In genomic region chr10:132388901-132389630, GRCh38 we compare ENCODE assay signal across 12 cellular contexts. TPM values are rescaled to one million over a fixed set of nuclear protein-coding genes. Genes with fewer than 3 reads are reported as not detected.
DNase-seq lines count a peak whose midpoint lies in the region; ATAC-seq and TF ChIP-seq lines count a peak whose summit lies in the region.
"Had no signal": no experiment of that assay in that cellular context is flagged by ENCODE, and none has a peak within 500 bp of the region (broad histone marks: within the 10 kb centered on the region; RNA-seq: fewer than 3 reads in every experiment).

No MANE protein-coding gene starts in this region.

- no peaks in the 10 kb centered on the region for H3K9me3 Mint-ChIP-seq in activated CD4-positive, alpha-beta T cell treated with anti-CD3 and anti-CD28 coated beads for 36 hours (ENCODE audit: low read depth)
- peaks cover 8% of the 10 kb centered on the region for H3K9me3 Mint-ChIP-seq in stimulated activated memory B cell treated with anti-CD40 and anti-IgM and Interleukin-4, amounts not matched to agents 10 μg/mL and 1 μg/mL and 100 μg/mL, for 72 hours

- no peaks in the 10 kb centered on the region for H3K36me3 Mint-ChIP-seq in activated CD4-positive, alpha-beta T cell treated with anti-CD3 and anti-CD28 coated beads for 36 hours (ENCODE audit: low read depth)
- no peaks in the 10 kb centered on the region for H3K36me3 Mint-ChIP-seq in stimulated activated memory B cell treated with anti-CD40 and anti-IgM and Interleukin-4, amounts not matched to agents 10 μg/mL and 1 μg/mL and 100 μg/mL, for 72 hours
- H3K36me3 Mint-ChIP-seq: type B pancreatic cell had no signal

- TF ChIP-seq CTCF in left ventricle myocardium inferior (IDR thresholded peaks at IDR 0.05; ENCODE audit: borderline replicate concordance), result no peak

- no peaks in the 10 kb centered on the region for H3K9me3 ChIP-seq in left ventricle myocardium inferior (replicated peaks)
- H3K9me3 ChIP-seq: esophagus squamous epithelium had no signal

- H3K27ac Mint-ChIP-seq in activated CD4-positive, alpha-beta T cell treated with anti-CD3 and anti-CD28 coated beads for 36 hours, result no peak overlapping the region
- H3K27ac Mint-ChIP-seq in stimulated activated memory B cell treated with anti-CD40 and anti-IgM and Interleukin-4, amounts not matched to agents 10 μg/mL and 1 μg/mL and 100 μg/mL, for 72 hours, result peak overlapping the region; percentile 25

- H3K27ac ChIP-seq in left ventricle myocardium inferior (replicated peaks), result no peak overlapping the region
- H3K27ac ChIP-seq: esophagus squamous epithelium had no signal

- no peaks in the 10 kb centered on the region for H3K27me3 Mint-ChIP-seq in activated CD4-positive, alpha-beta T cell treated with anti-CD3 and anti-CD28 coated beads for 36 hours
- H3K27me3 Mint-ChIP-seq in stimulated activated memory B cell treated with anti-CD40 and anti-IgM and Interleukin-4, amounts not matched to agents 10 μg/mL and 1 μg/mL and 100 μg/mL, for 72 hours, result no peaks in the 10 kb centered on the region
- H3K27me3 Mint-ChIP-seq: type B pancreatic cell had no signal

- no peak overlapping the region for H3K4me3 ChIP-seq in left ventricle myocardium inferior
- H3K4me3 ChIP-seq: esophagus squamous epithelium had no signal

- DNase-seq in activated CD4-positive, alpha-beta T cell treated with anti-CD3 and anti-CD28 coated beads for 36 hours, result peak; percentile 62
- no peak for DNase-seq in activated CD4-positive, alpha-beta T cell treated with anti-CD3 and anti-CD28 coated beads for 4 hours
- DNase-seq in NCI-H69 (lab: John Stamatoyannopoulos, UW), result peak; percentile 3
- peak; percentile 32 for DNase-seq in left ventricle myocardium inferior
- no peak for DNase-seq in NCI-H1048 (lab: John Stamatoyannopoulos, UW)
- no peak for DNase-seq in NCI-H1694 treated with DMSO at 0.1 percent for 48 hours (lab: John Stamatoyannopoulos, UW)
- DNase-seq in kidney glomerular epithelial cell (lab: John Stamatoyannopoulos, UW), result no peak
- DNase-seq: esophagus squamous epithelium, mesendoderm, NCI-H446 treated with DMSO at 0.1 percent for 48 hours had no signal

- intact Hi-C loops in activated CD4-positive, alpha-beta T cell treated with anti-CD3 and anti-CD28 coated beads for 36 hours (cut with DNase I, micrococcal nuclease), result loop anchor here (1.0 to 5.0 kb wide), 4 partner anchors 58 to 248 kb away; no protein-coding TSS in a partner anchor
- intact Hi-C loops in left ventricle myocardium inferior (cut with micrococcal nuclease), result no loop called here

- no peaks in the 10 kb centered on the region for H3K36me3 ChIP-seq in left ventricle myocardium inferior
- H3K36me3 ChIP-seq: esophagus squamous epithelium had no signal

- H3K4me3 Mint-ChIP-seq in activated CD4-positive, alpha-beta T cell treated with anti-CD3 and anti-CD28 coated beads for 36 hours, result peak overlapping the region; percentile 28
- no peak overlapping the region for H3K4me3 Mint-ChIP-seq in stimulated activated memory B cell treated with anti-CD40 and anti-IgM and Interleukin-4, amounts not matched to agents 10 μg/mL and 1 μg/mL and 100 μg/mL, for 72 hours
- H3K4me3 Mint-ChIP-seq: type B pancreatic cell had no signal

- peaks cover 10% of the 10 kb centered on the region for H3K27me3 ChIP-seq in left ventricle myocardium inferior (ENCODE audit: low read depth)
- H3K27me3 ChIP-seq: esophagus squamous epithelium had no signal

- POLR2A ChIA-PET in activated CD4-positive, alpha-beta T cell treated with anti-CD3 and anti-CD28 coated beads for 36 hours (lab: Charles Lee), result no interaction called here

- CTCF ChIA-PET in activated CD4-positive, alpha-beta T cell treated with anti-CD3 and anti-CD28 coated beads for 36 hours (lab: Charles Lee), result no interaction called here

- peaks cover 3% of the 10 kb centered on the region for H3K4me1 Mint-ChIP-seq in activated CD4-positive, alpha-beta T cell treated with anti-CD3 and anti-CD28 coated beads for 36 hours
- H3K4me1 Mint-ChIP-seq in stimulated activated memory B cell treated with anti-CD40 and anti-IgM and Interleukin-4, amounts not matched to agents 10 μg/mL and 1 μg/mL and 100 μg/mL, for 72 hours, result peaks cover 30% of the 10 kb centered on the region

- peak; percentile 54 for ATAC-seq in activated CD4-positive, alpha-beta T cell treated with anti-CD3 and anti-CD28 coated beads for 36 hours
- peak; percentile 13 for ATAC-seq in stimulated activated memory B cell treated with anti-CD40 and anti-IgM and Interleukin-4, amounts not matched to agents 10 μg/mL and 1 μg/mL and 100 μg/mL, for 72 hours

- peaks cover 12% of the 10 kb centered on the region for H3K4me1 ChIP-seq in left ventricle myocardium inferior

RNA-seq across cellular contexts. Expression of gene PWWP2B, which starts 7.9 kb away (rescaled TPM):
- 1 to 10 TPM; 2.4 to 2.9 TPM for total RNA-seq in activated CD4-positive, alpha-beta T cell treated with anti-CD3 and anti-CD28 coated beads for 36 hours
- 17.2 TPM for total RNA-seq in left ventricle myocardium inferior

RNA-seq across cellular contexts. Expression of gene LRRC27, which starts 57.1 kb away (rescaled TPM):
- total RNA-seq in activated CD4-positive, alpha-beta T cell treated with anti-CD3 and anti-CD28 coated beads for 36 hours, result 1 to 10 TPM; 3.6 to 4.1 TPM
- 3.8 TPM for total RNA-seq in left ventricle myocardium inferior

Comparison
In these comparisons a context has a peak if more than half of its experiments do, and no peak if none do; other contexts are left out.
1. DNase-seq: peak in activated CD4-positive, alpha-beta T cell treated with anti-CD3 and anti-CD28 coated beads for 36 hours (single experiment), NCI-H69 (single experiment) and left ventricle myocardium inferior (single experiment); none in activated CD4-positive, alpha-beta T cell treated with anti-CD3 and anti-CD28 coated beads for 4 hours (0 of 2), NCI-H1048 (single experiment), NCI-H1694 treated with DMSO at 0.1 percent for 48 hours (single experiment) and kidney glomerular epithelial cell (single experiment).